In genomic region chr20:39097889-39098288, GRCh38 we compare ENCODE assay signal across 23 cellular contexts.
"Had no signal": no experiment of that assay in that cellular context is flagged by ENCODE, and none has a peak within 500 bp of the region (broad histone marks: within the 10 kb centered on the region; RNA-seq: fewer than 3 reads in every experiment).

No MANE protein-coding gene starts in this region.

- H3K9me3 ChIP-seq: MG63, SJCRH30 had no signal

- DNase-seq: Karpas-422; KG1; MG63; NCI-H1092; NCI-H1105 treated with DMSO at 0.1 percent for 48 hours; NCI-H1417 treated with DMSO at 0.1 percent for 48 hours; NCI-H146; NCI-H1694 treated with DMSO at 0.1 percent for 48 hours; NCI-H1930; NCI-H2081; NCI-H2107; NCI-H2227 treated with DMSO at 0.1 percent for 48 hours; NCI-H524; NCI-H526 treated with DMSO at 0.1 percent for 48 hours; NCI-H748 treated with DMSO at 0.1 percent for 48 hours; NK-92 treated with Interleukin-12 subunit alpha and Interleukin-12 subunit beta, amount 100 ng/mL, for 24 hours; PC-3; SHP77 treated with DMSO at 0.1 percent for 48 hours; SJCRH30 had no signal

- H3K27ac ChIP-seq: HL-60, SJCRH30 had no signal

- ATAC-seq: Panc1, PC-3, Right ventricle myocardium inferior, SK-N-SH treated with all-trans-retinoic acid at 6 μM for 48 hours had no signal

- H3K36me3 ChIP-seq: MG63, SJCRH30 had no signal

- H3K4me3 ChIP-seq: MG63, SJCRH30 had no signal

- H3K4me1 ChIP-seq: SJCRH30 had no signal

- H3K27me3 ChIP-seq: MG63 had no signal
